ENCODE assay signal across 25 cellular contexts in the genomic region with DNA sequence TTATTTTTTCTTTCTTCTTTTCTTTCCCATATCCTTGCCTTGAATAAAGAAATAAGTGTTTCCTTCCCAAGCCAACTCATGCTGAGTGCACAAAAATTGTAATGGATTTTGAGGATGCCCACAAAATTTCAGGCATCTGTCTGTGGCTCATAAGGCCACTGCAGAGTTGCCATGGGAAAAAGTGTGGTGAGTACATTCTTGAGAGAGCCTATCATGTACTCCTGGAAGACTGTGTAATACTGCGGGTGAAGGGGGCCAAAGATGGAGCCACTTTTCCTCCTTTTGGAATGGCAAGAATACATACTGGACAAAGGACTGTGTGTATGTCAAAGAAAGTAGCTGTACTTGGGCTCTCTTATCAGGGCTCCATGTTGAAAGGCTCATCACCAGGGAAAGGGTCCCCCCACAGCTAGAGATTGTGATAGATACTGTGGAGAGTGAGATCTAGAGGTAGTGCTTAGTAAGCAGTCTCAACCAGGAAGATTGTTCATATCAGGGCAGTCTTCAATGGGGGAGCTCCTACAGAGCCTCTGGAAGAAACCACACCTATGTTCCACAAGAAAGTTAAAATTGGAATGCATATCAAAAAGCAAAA.
"Had no signal": no experiment of that assay in that cellular context is flagged by ENCODE, and none has a peak within 500 bp of the region (broad histone marks: within the 10 kb centered on the region; RNA-seq: fewer than 3 reads in every experiment).

No MANE protein-coding gene starts in this region.

- H3K4me3 ChIP-seq: body of pancreas, PC-9 had no signal

- ATAC-seq: activated CD8-positive, alpha-beta memory T cell treated with anti-CD3 and anti-CD28 coated beads, Interleukin-2, amount 10 ng/mL, durations not matched to agents 7 days and 5 days; body of pancreas; T-helper 17 cell had no signal

- H3K27ac ChIP-seq: body of pancreas, PC-9 had no signal

- H3K4me1 ChIP-seq: body of pancreas had no signal

- FAIRE-seq: bronchial epithelial cell had no signal

- H3K4me2 ChIP-seq: PC-9 had no signal

- H3K9me3 ChIP-seq: body of pancreas had no signal

- H3K27ac Mint-ChIP-seq: activated B cell treated with CpG ODN at 0.5 μM for 24 hours; activated CD4-positive, alpha-beta T cell treated with anti-CD3 and anti-CD28 coated beads, Interleukin-2, amount 10 ng/mL, durations not matched to agents 24 days and 14 days; activated CD8-positive, alpha-beta memory T cell treated with anti-CD3 and anti-CD28 coated beads, Interleukin-2, amount 10 ng/mL, durations not matched to agents 7 days and 5 days; activated naive CD4-positive, alpha-beta T cell treated with anti-CD3 and anti-CD28 coated beads, Interleukin-2, amount 50 U/mL, for 24 hours; activated T-cell treated with anti-CD3 and anti-CD28 coated beads, Interleukin-2, amount 50 U/mL, for 24 hours; activated T-helper 1 cell treated with anti-CD3 and anti-CD28 coated beads, Interleukin-12 subunit alpha, Interleukin-12 subunit beta, Interleukin-2, Interleukin-4 antibody, amounts not matched to agents 30 ng/mL and 10 ng/mL and 1 ng/mL, durations not matched to agents 14 hours and 24 hours and 36 hours; T-helper 17 cell had no signal

- H3K36me3 Mint-ChIP-seq: activated CD8-positive, alpha-beta memory T cell treated with anti-CD3 and anti-CD28 coated beads, Interleukin-2, amount 10 ng/mL, durations not matched to agents 7 days and 5 days; activated naive CD4-positive, alpha-beta T cell treated with anti-CD3 and anti-CD28 coated beads, Interleukin-2, amount 50 U/mL, for 24 hours had no signal

- H2AFZ ChIP-seq: PC-9 had no signal

- H3K27me3 Mint-ChIP-seq: activated B cell treated with CpG ODN at 0.5 μM for 24 hours; activated CD4-positive, alpha-beta T cell treated with anti-CD3 and anti-CD28 coated beads, Interleukin-2, amount 10 ng/mL, durations not matched to agents 24 days and 14 days; activated CD8-positive, alpha-beta memory T cell treated with anti-CD3 and anti-CD28 coated beads, Interleukin-2, amount 10 ng/mL, durations not matched to agents 7 days and 5 days; activated naive CD4-positive, alpha-beta T cell treated with anti-CD3 and anti-CD28 coated beads, Interleukin-2, amount 50 U/mL, for 24 hours; activated T-cell treated with anti-CD3 and anti-CD28 coated beads, Interleukin-2, amount 50 U/mL, for 24 hours; T-helper 17 cell had no signal

- H3K4me3 Mint-ChIP-seq: activated B cell treated with CpG ODN at 0.5 μM for 24 hours; activated CD4-positive, alpha-beta T cell treated with anti-CD3 and anti-CD28 coated beads, Interleukin-2, amount 10 ng/mL, durations not matched to agents 24 days and 14 days; activated CD8-positive, alpha-beta memory T cell treated with anti-CD3 and anti-CD28 coated beads, Interleukin-2, amount 10 ng/mL, durations not matched to agents 7 days and 5 days; activated naive CD4-positive, alpha-beta T cell treated with anti-CD3 and anti-CD28 coated beads, Interleukin-2, amount 50 U/mL, for 24 hours; activated T-cell treated with anti-CD3 and anti-CD28 coated beads, Interleukin-2, amount 50 U/mL, for 24 hours; activated T-helper 1 cell treated with anti-CD3 and anti-CD28 coated beads, Interleukin-12 subunit alpha, Interleukin-12 subunit beta, Interleukin-2, Interleukin-4 antibody, amounts not matched to agents 30 ng/mL and 10 ng/mL and 1 ng/mL, durations not matched to agents 14 hours and 24 hours and 36 hours; T-helper 17 cell had no signal

- H3K4me1 Mint-ChIP-seq: activated B cell treated with CpG ODN at 0.5 μM for 24 hours; activated CD4-positive, alpha-beta T cell treated with anti-CD3 and anti-CD28 coated beads, Interleukin-2, amount 10 ng/mL, durations not matched to agents 24 days and 14 days; activated CD8-positive, alpha-beta memory T cell treated with anti-CD3 and anti-CD28 coated beads, Interleukin-2, amount 10 ng/mL, durations not matched to agents 7 days and 5 days; activated naive CD4-positive, alpha-beta T cell treated with anti-CD3 and anti-CD28 coated beads, Interleukin-2, amount 50 U/mL, for 24 hours; T-helper 17 cell had no signal

- DNase-seq: activated B cell treated with CpG ODN at 0.5 μM for 24 hours; activated CD4-positive, alpha-beta T cell treated with anti-CD3 and anti-CD28 coated beads for 1 hour; activated CD4-positive, alpha-beta T cell treated with anti-CD3 and anti-CD28 coated beads, Interleukin-2, amount 10 ng/mL, durations not matched to agents 24 days and 14 days; activated CD4-positive, alpha-beta T cell treated with anti-CD3 and anti-CD28 coated beads, Interleukin-2, amount 50 U/mL, for 48 hours; activated CD8-positive, alpha-beta memory T cell treated with anti-CD3 and anti-CD28 coated beads, Interleukin-2, amount 10 ng/mL, durations not matched to agents 7 days and 5 days; activated effector memory CD4-positive, alpha-beta T cell treated with Interleukin-2 at 50 U/mL for 16 hours; activated naive CD4-positive, alpha-beta T cell; activated T-cell treated with anti-CD3 and anti-CD28 coated beads, Interleukin-2, amount 50 U/mL, for 24 hours; amygdala; body of pancreas; central memory CD4-positive, alpha-beta T cell; Kasumi-1; NCI-H1048; NCI-H146; NCI-H187 treated with DMSO at 0.1 percent for 48 hours; NCI-H2081 treated with DMSO at 0.1 percent for 48 hours; NCI-H446; NCI-H524; PC-9; SHP77 treated with DMSO at 0.1 percent for 48 hours; T-helper 17 cell; T-helper 9 cell had no signal

- H3K9me3 Mint-ChIP-seq: activated B cell treated with CpG ODN at 0.5 μM for 24 hours; activated CD4-positive, alpha-beta T cell treated with anti-CD3 and anti-CD28 coated beads, Interleukin-2, amount 10 ng/mL, durations not matched to agents 24 days and 14 days; activated naive CD4-positive, alpha-beta T cell treated with anti-CD3 and anti-CD28 coated beads, Interleukin-2, amount 50 U/mL, for 24 hours; activated T-helper 1 cell treated with anti-CD3 and anti-CD28 coated beads, Interleukin-12 subunit alpha, Interleukin-12 subunit beta, Interleukin-2, Interleukin-4 antibody, amounts not matched to agents 30 ng/mL and 10 ng/mL and 1 ng/mL, durations not matched to agents 14 hours and 24 hours and 36 hours had no signal
